In genomic region chr10:117927871-117928270, GRCh38 we compare ENCODE assay signal across 30 cellular contexts.
"Had no signal": no experiment of that assay in that cellular context is flagged by ENCODE, and none has a peak within 500 bp of the region (broad histone marks: within the 10 kb centered on the region; RNA-seq: fewer than 3 reads in every experiment).

No MANE protein-coding gene starts in this region.

- H3K4me3 ChIP-seq: ascending aorta, cardiac muscle cell had no signal

- DNase-seq: activated CD4-positive, alpha-beta memory T cell treated with anti-CD3 and anti-CD28 coated beads, Interleukin-2, amount 10 ng/mL, durations not matched to agents 7 days and 5 days; activated CD4-positive, alpha-beta T cell treated with anti-CD3 and anti-CD28 coated beads for 1 hour; activated CD4-positive, alpha-beta T cell treated with anti-CD3 and anti-CD28 coated beads for 36 hours; activated CD4-positive, alpha-beta T cell treated with anti-CD3 and anti-CD28 coated beads for 48 hours; activated CD4-positive, alpha-beta T cell treated with anti-CD3 and anti-CD28 coated beads, Interleukin-2, amount 10 ng/mL, durations not matched to agents 7 days and 5 days; activated CD4-positive, alpha-beta T cell treated with anti-CD3 and anti-CD28 coated beads, Interleukin-2, amount 50 U/mL, for 48 hours; activated CD4-positive, CD25-positive, alpha-beta regulatory T cell; activated CD8-positive, alpha-beta memory T cell treated with anti-CD3 and anti-CD28 coated beads for 24 hours; activated CD8-positive, alpha-beta memory T cell treated with anti-CD3 and anti-CD28 coated beads, Interleukin-2, amount 10 ng/mL, durations not matched to agents 7 days and 5 days; activated CD8-positive, alpha-beta memory T cell treated with anti-CD3 and anti-CD28 coated beads, Interleukin-2, amount 50 U/mL, for 48 hours; activated CD8-positive, alpha-beta T cell treated with anti-CD3 and anti-CD28 coated beads, Interleukin-2, amount 10 ng/mL, durations not matched to agents 7 days and 5 days; activated effector memory CD4-positive, alpha-beta T cell treated with Interleukin-2 at 50 U/mL for 16 hours; activated gamma-delta T cell; activated naive CD4-positive, alpha-beta T cell treated with anti-CD3 and anti-CD28 coated beads, Interleukin-2, amount 10 ng/mL, durations not matched to agents 7 days and 5 days; activated naive CD4-positive, alpha-beta T cell treated with Interleukin-2 at 50 U/mL for 16 hours; activated naive CD8-positive, alpha-beta T cell treated with anti-CD3 and anti-CD28 coated beads, Interleukin-2, amount 10 ng/mL, durations not matched to agents 7 days and 5 days; activated naive CD8-positive, alpha-beta T cell treated with anti-CD3 and anti-CD28 coated beads, Interleukin-2, amount 50 U/mL, for 24 hours; activated T-cell treated with anti-CD3 and anti-CD28 coated beads, Interleukin-2, amount 50 U/mL, for 24 hours; activated T-cell treated with anti-CD3 and anti-CD28 coated beads, Interleukin-2, amount 50 U/mL, for 48 hours; anterior cingulate cortex; caudate nucleus; cerebellar nuclear complex; T-helper 2 cell; T-helper 9 cell had no signal

- H3K27ac ChIP-seq: ascending aorta, cardiac muscle cell, VCaP had no signal

- ATAC-seq: activated CD4-positive, alpha-beta T cell treated with anti-CD3 and anti-CD28 coated beads for 36 hours; activated CD4-positive, CD25-positive, alpha-beta regulatory T cell treated with anti-CD3 and anti-CD28 coated beads, Interleukin-2, amount 50 U/mL, for 24 hours; activated CD8-positive, alpha-beta memory T cell treated with anti-CD3 and anti-CD28 coated beads, Interleukin-2, amount 10 ng/mL, durations not matched to agents 7 days and 5 days; activated CD8-positive, alpha-beta T cell treated with anti-CD3 and anti-CD28 coated beads, Interleukin-2, amount 10 ng/mL, durations not matched to agents 7 days and 5 days; activated naive CD8-positive, alpha-beta T cell treated with anti-CD3 and anti-CD28 coated beads, Interleukin-2, amount 50 U/mL, for 24 hours had no signal

- H3K9me3 ChIP-seq: ascending aorta had no signal

- FAIRE-seq: bronchial epithelial cell, TTC549 had no signal

- H3K36me3 ChIP-seq: ascending aorta, cardiac muscle cell had no signal

- H3K4me1 ChIP-seq: ascending aorta had no signal

- H3K27me3 ChIP-seq: ascending aorta had no signal
